Comparison of ENCODE assay signal across 25 cellular contexts in the genomic region with DNA sequence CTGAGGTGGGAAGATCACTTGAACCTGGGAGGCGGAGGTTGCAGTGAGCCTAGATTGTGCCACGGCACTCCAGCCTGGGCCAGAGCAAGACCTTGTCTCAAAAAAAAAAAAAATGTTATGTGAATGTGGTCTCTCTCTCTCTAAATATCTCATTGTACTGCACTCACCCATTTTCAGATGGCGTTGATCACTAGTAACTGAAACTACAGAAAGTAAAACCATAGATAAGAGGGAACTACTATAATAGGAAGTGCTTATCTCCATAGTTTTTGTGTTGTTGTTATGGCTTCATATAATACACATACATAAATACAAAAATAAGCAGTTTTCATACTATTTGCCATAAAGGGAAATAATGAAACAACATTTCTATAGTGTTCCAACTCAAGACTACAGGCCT. TPM values are rescaled to one million over a fixed set of nuclear protein-coding genes. Genes with fewer than 3 reads are reported as not detected.
"Had no signal": no experiment of that assay in that cellular context is flagged by ENCODE, and none has a peak within 500 bp of the region (broad histone marks: within the 10 kb centered on the region; RNA-seq: fewer than 3 reads in every experiment).

No MANE protein-coding gene starts in this region.

- DNase-seq: activated CD4-positive, alpha-beta T cell treated with anti-CD3 and anti-CD28 coated beads, Interleukin-2, amount 10 ng/mL, durations not matched to agents 7 days and 5 days; activated CD8-positive, alpha-beta memory T cell treated with anti-CD3 and anti-CD28 coated beads, Interleukin-2, amount 10 ng/mL, durations not matched to agents 7 days and 5 days; activated CD8-positive, alpha-beta T cell treated with anti-CD3 and anti-CD28 coated beads for 36 hours; activated gamma-delta T cell; activated naive CD4-positive, alpha-beta T cell treated with anti-CD3 and anti-CD28 coated beads, Interleukin-2, amount 50 U/mL, for 16 hours; activated naive CD8-positive, alpha-beta T cell treated with anti-CD3 and anti-CD28 coated beads, Interleukin-2, amount 50 U/mL, for 24 hours; activated T-cell treated with anti-CD3 and anti-CD28 coated beads for 4 hours; anterior cingulate cortex; body of pancreas; cortex of kidney; head of caudate nucleus; hypothalamus; midbrain; psoas muscle; spleen; stimulated activated CD4-positive, alpha-beta T cell treated with anti-CD3 and anti-CD28 coated beads, Interleukin-4, amount 100 ng/mL, for 1 hour; stimulated activated naive CD4-positive, alpha-beta T cell; testis had no signal

- ATAC-seq: activated CD4-positive, CD25-positive, alpha-beta regulatory T cell treated with anti-CD3 and anti-CD28 coated beads, Interleukin-2, amount 50 U/mL, for 24 hours; activated CD8-positive, alpha-beta memory T cell treated with anti-CD3 and anti-CD28 coated beads, Interleukin-2, amount 10 ng/mL, durations not matched to agents 7 days and 5 days; activated CD8-positive, alpha-beta T cell treated with anti-CD3 and anti-CD28 coated beads for 36 hours; activated naive CD8-positive, alpha-beta T cell treated with anti-CD3 and anti-CD28 coated beads, Interleukin-2, amount 50 U/mL, for 24 hours; body of pancreas; gastroesophageal sphincter; natural killer cell treated with Interleukin-12 subunit alpha and Interleukin-12 subunit beta and Interleukin-15 and Interleukin-18, amount 100 ng/mL, for 72 hours; psoas muscle had no signal

RNA-seq across cellular contexts. Expression of gene IL31RA, which starts 9.1 kb away (rescaled TPM):
- total RNA-seq: activated CD4-positive, alpha-beta T cell treated with anti-CD3 and anti-CD28 coated beads, Interleukin-2, amount 10 ng/mL, durations not matched to agents 7 days and 5 days; activated CD8-positive, alpha-beta memory T cell treated with anti-CD3 and anti-CD28 coated beads, Interleukin-2, amount 10 ng/mL, durations not matched to agents 7 days and 5 days; activated CD8-positive, alpha-beta T cell treated with anti-CD3 and anti-CD28 coated beads for 36 hours; body of pancreas; cardiac muscle cell; cerebellum; liver; osteocyte had no signal
